Comparison of ENCODE assay signal across 10 cellular contexts in the genomic region with DNA sequence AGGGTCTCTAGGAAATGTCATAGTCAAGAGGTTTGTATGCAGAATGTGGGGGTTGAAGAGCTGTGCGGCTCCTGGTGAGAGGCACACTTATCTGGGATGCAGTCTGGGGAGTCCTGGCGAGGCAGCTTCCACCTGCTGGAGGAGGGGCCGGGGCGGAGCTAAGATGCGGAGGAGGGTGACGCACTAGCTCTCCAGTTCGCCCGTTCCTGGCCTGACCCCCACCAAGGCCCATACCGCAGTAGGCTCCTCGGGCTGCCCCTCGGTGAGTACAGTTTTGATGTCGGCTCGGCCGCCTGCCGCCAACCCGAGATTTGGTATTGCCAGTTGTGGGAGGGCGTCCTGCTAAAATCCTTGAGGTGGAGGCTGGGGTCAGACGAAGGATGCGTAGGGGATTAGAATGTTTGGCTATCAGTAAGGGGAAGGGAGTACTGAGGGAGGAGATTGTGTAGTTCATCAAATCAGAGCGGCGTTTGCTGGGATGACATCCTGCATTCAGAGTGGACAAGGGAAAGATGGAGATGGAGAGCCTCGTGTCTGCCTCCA. TPM values are rescaled to one million over a fixed set of nuclear protein-coding genes. Genes with fewer than 3 reads are reported as not detected.
DNase-seq lines count a peak whose midpoint lies in the region; ATAC-seq lines count a peak whose summit lies in the region.
"Had no signal": no experiment of that assay in that cellular context is flagged by ENCODE, and none has a peak within 500 bp of the region (broad histone marks: within the 10 kb centered on the region; RNA-seq: fewer than 3 reads in every experiment).

Gene SCG5, plus strand, starts transcription at position 194 of the 543 bp plus-strand sequence. CDS start 1,883 bp downstream, outside the sequence.

- DNase-seq in activated naive CD4-positive, alpha-beta T cell treated with anti-CD3 and anti-CD28 coated beads for 36 hours, result peak; percentile 6
- DNase-seq in activated naive CD4-positive, alpha-beta T cell treated with anti-CD3 and anti-CD28 coated beads, Interleukin-2, amount 10 ng/mL, durations not matched to agents 7 days and 5 days, result no peak
- DNase-seq in amniotic epithelial cell (ENCODE audit: low read depth) (peak; percentile 76), Kasumi-1 (lab: John Stamatoyannopoulos, UW) (no peak)
- DNase-seq in stimulated activated effector memory CD8-positive, alpha-beta T cell treated with anti-CD3 and anti-CD28 coated beads, Interleukin-12 subunit alpha, Interleukin-12 subunit beta, amount 100 ng/mL, for 72 hours (ENCODE audit: low spot score in 2 of 2), result no peak

- ATAC-seq in stimulated activated effector memory CD8-positive, alpha-beta T cell treated with anti-CD3 and anti-CD28 coated beads, Interleukin-12 subunit alpha, Interleukin-12 subunit beta, amount 100 ng/mL, for 72 hours, result no peak
- ATAC-seq in HG03135 (IDR thresholded peaks at IDR 0.05; ENCODE audit: unreplicated experiment), result no peak

- CTCF ChIA-PET in activated naive CD4-positive, alpha-beta T cell treated with anti-CD3 and anti-CD28 coated beads for 36 hours (lab: Charles Lee), result interaction anchor here (1.3 kb wide), 1 partner anchor 20 kb away, joined by 3 read pairs; no protein-coding TSS in a partner anchor
- CTCF ChIA-PET in activated naive CD4-positive, alpha-beta T cell treated with anti-CD3 and anti-CD28 coated beads, Interleukin-2, amount 10 ng/mL, durations not matched to agents 7 days and 5 days (lab: Charles Lee), result interaction anchor here (1.0 kb wide), 1 partner anchor 9 kb away, joined by 4 read pairs; no protein-coding TSS in a partner anchor

- intact Hi-C loops in activated naive CD4-positive, alpha-beta T cell treated with anti-CD3 and anti-CD28 coated beads for 36 hours (cut with micrococcal nuclease), result no loop called here

- H3K27ac ChIP-seq in temporal lobe (ENCODE audit: low read depth, low read length), result peak within 1 kb of the TSS; percentile 89
- H3K27ac ChIP-seq: BLaER1 had no signal

- no peak within 1 kb of the TSS for H3K27ac Mint-ChIP-seq in activated naive CD4-positive, alpha-beta T cell treated with anti-CD3 and anti-CD28 coated beads for 36 hours
- no peak within 1 kb of the TSS for H3K27ac Mint-ChIP-seq in activated naive CD4-positive, alpha-beta T cell treated with anti-CD3 and anti-CD28 coated beads, Interleukin-2, amount 10 ng/mL, durations not matched to agents 7 days and 5 days
- H3K27ac Mint-ChIP-seq in stimulated activated effector memory CD8-positive, alpha-beta T cell treated with anti-CD3 and anti-CD28 coated beads, Interleukin-12 subunit alpha, Interleukin-12 subunit beta, amount 100 ng/mL, for 72 hours, result no peak within 1 kb of the TSS

- H3K27me3 Mint-ChIP-seq in activated naive CD4-positive, alpha-beta T cell treated with anti-CD3 and anti-CD28 coated beads for 36 hours (ENCODE audit: low read depth), result peaks cover 3% of the 10 kb centered on the region
- H3K27me3 Mint-ChIP-seq in activated naive CD4-positive, alpha-beta T cell treated with anti-CD3 and anti-CD28 coated beads, Interleukin-2, amount 10 ng/mL, durations not matched to agents 7 days and 5 days, result no peaks in the 10 kb centered on the region
- H3K27me3 Mint-ChIP-seq: central memory CD8-positive, alpha-beta T cell had no signal

- H3K9me3 ChIP-seq in iPS-18c (ENCODE audit: control insufficient read depth, insufficient read depth, low read length), result no peaks in the 10 kb centered on the region
- H3K9me3 ChIP-seq: BLaER1 had no signal

- H3K4me1 Mint-ChIP-seq in activated naive CD4-positive, alpha-beta T cell treated with anti-CD3 and anti-CD28 coated beads for 36 hours (ENCODE audit: low read depth), result no peaks in the 10 kb centered on the region
- peaks cover 5% of the 10 kb centered on the region for H3K4me1 Mint-ChIP-seq in activated naive CD4-positive, alpha-beta T cell treated with anti-CD3 and anti-CD28 coated beads, Interleukin-2, amount 10 ng/mL, durations not matched to agents 7 days and 5 days
- H3K4me1 Mint-ChIP-seq in stimulated activated effector memory CD8-positive, alpha-beta T cell treated with anti-CD3 and anti-CD28 coated beads, Interleukin-12 subunit alpha, Interleukin-12 subunit beta, amount 100 ng/mL, for 72 hours, result no peaks in the 10 kb centered on the region
- H3K4me1 Mint-ChIP-seq: central memory CD8-positive, alpha-beta T cell had no signal

- H3K4me3 Mint-ChIP-seq in activated naive CD4-positive, alpha-beta T cell treated with anti-CD3 and anti-CD28 coated beads for 36 hours, result no peak within 1 kb of the TSS
- no peak within 1 kb of the TSS for H3K4me3 Mint-ChIP-seq in activated naive CD4-positive, alpha-beta T cell treated with anti-CD3 and anti-CD28 coated beads, Interleukin-2, amount 10 ng/mL, durations not matched to agents 7 days and 5 days
- H3K4me3 Mint-ChIP-seq in stimulated activated effector memory CD8-positive, alpha-beta T cell treated with anti-CD3 and anti-CD28 coated beads, Interleukin-12 subunit alpha, Interleukin-12 subunit beta, amount 100 ng/mL, for 72 hours, result no peak within 1 kb of the TSS
- H3K4me3 Mint-ChIP-seq: central memory CD8-positive, alpha-beta T cell had no signal

- H3K9me3 Mint-ChIP-seq in activated naive CD4-positive, alpha-beta T cell treated with anti-CD3 and anti-CD28 coated beads for 36 hours, result no peaks in the 10 kb centered on the region
- no peaks in the 10 kb centered on the region for H3K9me3 Mint-ChIP-seq in activated naive CD4-positive, alpha-beta T cell treated with anti-CD3 and anti-CD28 coated beads, Interleukin-2, amount 10 ng/mL, durations not matched to agents 7 days and 5 days
- no peaks in the 10 kb centered on the region for H3K9me3 Mint-ChIP-seq in stimulated activated effector memory CD8-positive, alpha-beta T cell treated with anti-CD3 and anti-CD28 coated beads, Interleukin-12 subunit alpha, Interleukin-12 subunit beta, amount 100 ng/mL, for 72 hours
- H3K9me3 Mint-ChIP-seq: central memory CD8-positive, alpha-beta T cell had no signal

- H3K4me3 ChIP-seq in iPS-18c (ENCODE audit: insufficient read depth, low read depth, low read length), result peak within 1 kb of the TSS; percentile 53; the same call in 1 of the 2 replicates
- H3K4me3 ChIP-seq: BLaER1 had no signal

- H3K36me3 Mint-ChIP-seq in activated naive CD4-positive, alpha-beta T cell treated with anti-CD3 and anti-CD28 coated beads for 36 hours (ENCODE audit: low read depth), result peaks cover 21% of the 10 kb centered on the region
- peaks cover 40% of the 10 kb centered on the region for H3K36me3 Mint-ChIP-seq in activated naive CD4-positive, alpha-beta T cell treated with anti-CD3 and anti-CD28 coated beads, Interleukin-2, amount 10 ng/mL, durations not matched to agents 7 days and 5 days
- peaks cover 37% of the 10 kb centered on the region for H3K36me3 Mint-ChIP-seq in stimulated activated effector memory CD8-positive, alpha-beta T cell treated with anti-CD3 and anti-CD28 coated beads, Interleukin-12 subunit alpha, Interleukin-12 subunit beta, amount 100 ng/mL, for 72 hours

RNA-seq across cellular contexts. Expression of gene SCG5, which starts in this region (rescaled TPM):
- total RNA-seq in activated naive CD4-positive, alpha-beta T cell treated with anti-CD3 and anti-CD28 coated beads for 36 hours, result under 1 TPM; 0.57 to 0.94 TPM
- total RNA-seq in temporal lobe, result 101 TPM

Comparison
In these comparisons a context has a peak if more than half of its experiments do, and no peak if none do; other contexts are left out.
1. RNA of gene SCG5 (total RNA-seq): 101 TPM in temporal lobe (single experiment); 0.57 to 0.94 TPM in activated naive CD4-positive, alpha-beta T cell treated with anti-CD3 and anti-CD28 coated beads for 36 hours; every median in the first group is over 10 times any median in the second.
2. Peak in DNase-seq in activated naive CD4-positive, alpha-beta T cell treated with anti-CD3 and anti-CD28 coated beads for 36 hours; RNA of the gene not detected or under 1 TPM.